ENCODE assay signal across 1 cellular context in genomic region chr17:74452027-74452840, GRCh38.
A peak's percentile ranks its signal among the peaks of the same experiment; 100 is the strongest.
TF ChIP-seq lines count a peak whose summit lies in the region.

No MANE protein-coding gene starts in this region.

TF ChIP-seq in HEK293, 187 proteins besides CTCF, POLR2A, EP300 and RAD21 (continued from another document and continues in another):
- TF ChIP-seq, protein P1, sequence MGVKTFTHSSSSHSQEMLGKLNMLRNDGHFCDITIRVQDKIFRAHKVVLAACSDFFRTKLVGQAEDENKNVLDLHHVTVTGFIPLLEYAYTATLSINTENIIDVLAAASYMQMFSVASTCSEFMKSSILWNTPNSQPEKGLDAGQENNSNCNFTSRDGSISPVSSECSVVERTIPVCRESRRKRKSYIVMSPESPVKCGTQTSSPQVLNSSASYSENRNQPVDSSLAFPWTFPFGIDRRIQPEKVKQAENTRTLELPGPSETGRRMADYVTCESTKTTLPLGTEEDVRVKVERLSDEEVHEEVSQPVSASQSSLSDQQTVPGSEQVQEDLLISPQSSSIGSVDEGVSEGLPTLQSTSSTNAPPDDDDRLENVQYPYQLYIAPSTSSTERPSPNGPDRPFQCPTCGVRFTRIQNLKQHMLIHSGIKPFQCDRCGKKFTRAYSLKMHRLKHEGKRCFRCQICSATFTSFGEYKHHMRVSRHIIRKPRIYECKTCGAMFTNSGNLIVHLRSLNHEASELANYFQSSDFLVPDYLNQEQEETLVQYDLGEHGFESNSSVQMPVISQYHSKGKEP (tag by site-specific recombination; IDR thresholded peaks at IDR 0.05) = no peak
- TF ChIP-seq ZNF558 (tag by site-specific recombination; IDR thresholded peaks at IDR 0.05) = no peak
- TF ChIP-seq ZNF311 (tag by site-specific recombination; IDR thresholded peaks at IDR 0.05; ENCODE audit: borderline replicate concordance) = no peak
- TF ChIP-seq ZNF501 (tag by site-specific recombination; IDR thresholded peaks at IDR 0.05) = no peak
- no peak for TF ChIP-seq TRIM28 (IDR thresholded peaks at IDR 0.05; ENCODE audit: borderline replicate concordance, low read length)
- no peak for TF ChIP-seq RBAK (tag by site-specific recombination; IDR thresholded peaks at IDR 0.05)
- TF ChIP-seq ZNF221 (tag by site-specific recombination; IDR thresholded peaks at IDR 0.05; ENCODE audit: borderline replicate concordance) = no peak
- TF ChIP-seq ZNF148 (tag by site-specific recombination; IDR thresholded peaks at IDR 0.05; ENCODE audit: borderline replicate concordance) = no peak
- TF ChIP-seq, protein P2, sequence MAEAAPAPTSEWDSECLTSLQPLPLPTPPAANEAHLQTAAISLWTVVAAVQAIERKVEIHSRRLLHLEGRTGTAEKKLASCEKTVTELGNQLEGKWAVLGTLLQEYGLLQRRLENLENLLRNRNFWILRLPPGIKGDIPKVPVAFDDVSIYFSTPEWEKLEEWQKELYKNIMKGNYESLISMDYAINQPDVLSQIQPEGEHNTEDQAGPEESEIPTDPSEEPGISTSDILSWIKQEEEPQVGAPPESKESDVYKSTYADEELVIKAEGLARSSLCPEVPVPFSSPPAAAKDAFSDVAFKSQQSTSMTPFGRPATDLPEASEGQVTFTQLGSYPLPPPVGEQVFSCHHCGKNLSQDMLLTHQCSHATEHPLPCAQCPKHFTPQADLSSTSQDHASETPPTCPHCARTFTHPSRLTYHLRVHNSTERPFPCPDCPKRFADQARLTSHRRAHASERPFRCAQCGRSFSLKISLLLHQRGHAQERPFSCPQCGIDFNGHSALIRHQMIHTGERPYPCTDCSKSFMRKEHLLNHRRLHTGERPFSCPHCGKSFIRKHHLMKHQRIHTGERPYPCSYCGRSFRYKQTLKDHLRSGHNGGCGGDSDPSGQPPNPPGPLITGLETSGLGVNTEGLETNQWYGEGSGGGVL (tag by site-specific recombination; IDR thresholded peaks at IDR 0.05) = no peak
- no peak for TF ChIP-seq ZNF645 (tag by site-specific recombination; IDR thresholded peaks at IDR 0.05)
- no peak for TF ChIP-seq HOXD13 (CRISPR knock-in tag; IDR thresholded peaks at IDR 0.05; ENCODE audit: borderline replicate concordance)
- no peak for TF ChIP-seq TCF7L2 (IDR thresholded peaks at IDR 0.05; ENCODE audit: borderline replicate concordance, low read depth, low read length)
- TF ChIP-seq, protein P3, sequence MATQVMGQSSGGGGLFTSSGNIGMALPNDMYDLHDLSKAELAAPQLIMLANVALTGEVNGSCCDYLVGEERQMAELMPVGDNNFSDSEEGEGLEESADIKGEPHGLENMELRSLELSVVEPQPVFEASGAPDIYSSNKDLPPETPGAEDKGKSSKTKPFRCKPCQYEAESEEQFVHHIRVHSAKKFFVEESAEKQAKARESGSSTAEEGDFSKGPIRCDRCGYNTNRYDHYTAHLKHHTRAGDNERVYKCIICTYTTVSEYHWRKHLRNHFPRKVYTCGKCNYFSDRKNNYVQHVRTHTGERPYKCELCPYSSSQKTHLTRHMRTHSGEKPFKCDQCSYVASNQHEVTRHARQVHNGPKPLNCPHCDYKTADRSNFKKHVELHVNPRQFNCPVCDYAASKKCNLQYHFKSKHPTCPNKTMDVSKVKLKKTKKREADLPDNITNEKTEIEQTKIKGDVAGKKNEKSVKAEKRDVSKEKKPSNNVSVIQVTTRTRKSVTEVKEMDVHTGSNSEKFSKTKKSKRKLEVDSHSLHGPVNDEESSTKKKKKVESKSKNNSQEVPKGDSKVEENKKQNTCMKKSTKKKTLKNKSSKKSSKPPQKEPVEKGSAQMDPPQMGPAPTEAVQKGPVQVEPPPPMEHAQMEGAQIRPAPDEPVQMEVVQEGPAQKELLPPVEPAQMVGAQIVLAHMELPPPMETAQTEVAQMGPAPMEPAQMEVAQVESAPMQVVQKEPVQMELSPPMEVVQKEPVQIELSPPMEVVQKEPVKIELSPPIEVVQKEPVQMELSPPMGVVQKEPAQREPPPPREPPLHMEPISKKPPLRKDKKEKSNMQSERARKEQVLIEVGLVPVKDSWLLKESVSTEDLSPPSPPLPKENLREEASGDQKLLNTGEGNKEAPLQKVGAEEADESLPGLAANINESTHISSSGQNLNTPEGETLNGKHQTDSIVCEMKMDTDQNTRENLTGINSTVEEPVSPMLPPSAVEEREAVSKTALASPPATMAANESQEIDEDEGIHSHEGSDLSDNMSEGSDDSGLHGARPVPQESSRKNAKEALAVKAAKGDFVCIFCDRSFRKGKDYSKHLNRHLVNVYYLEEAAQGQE (tag by site-specific recombination; IDR thresholded peaks at IDR 0.05) = no peak
- TF ChIP-seq ZNF354C (tag by site-specific recombination; IDR thresholded peaks at IDR 0.05; ENCODE audit: borderline replicate concordance, low read depth) = no peak
- no peak for TF ChIP-seq ZNF747 (tag by site-specific recombination; IDR thresholded peaks at IDR 0.05)
- no peak for TF ChIP-seq MYNN (tag by site-specific recombination; IDR thresholded peaks at IDR 0.05; ENCODE audit: borderline replicate concordance)
- TF ChIP-seq ZNF785 (tag by site-specific recombination; IDR thresholded peaks at IDR 0.05) = no peak
- TF ChIP-seq ZNF433 (tag by site-specific recombination; IDR thresholded peaks at IDR 0.05; ENCODE audit: low read depth) = no peak
- TF ChIP-seq GLI2 (tag by site-specific recombination; IDR thresholded peaks at IDR 0.05; ENCODE audit: borderline replicate concordance, low read depth) = no peak
- TF ChIP-seq ZNF518A (tag by site-specific recombination; conservative IDR thresholded peaks at IDR 0.05; ENCODE audit: low read depth) = no peak
- TF ChIP-seq ZNF37A (tag by site-specific recombination; IDR thresholded peaks at IDR 0.05) = no peak
- TF ChIP-seq ZNF837 (tag by site-specific recombination; IDR thresholded peaks at IDR 0.05) = no peak
- TF ChIP-seq ZNF146 (tag by site-specific recombination; IDR thresholded peaks at IDR 0.05) = no peak
- TF ChIP-seq, protein P4, sequence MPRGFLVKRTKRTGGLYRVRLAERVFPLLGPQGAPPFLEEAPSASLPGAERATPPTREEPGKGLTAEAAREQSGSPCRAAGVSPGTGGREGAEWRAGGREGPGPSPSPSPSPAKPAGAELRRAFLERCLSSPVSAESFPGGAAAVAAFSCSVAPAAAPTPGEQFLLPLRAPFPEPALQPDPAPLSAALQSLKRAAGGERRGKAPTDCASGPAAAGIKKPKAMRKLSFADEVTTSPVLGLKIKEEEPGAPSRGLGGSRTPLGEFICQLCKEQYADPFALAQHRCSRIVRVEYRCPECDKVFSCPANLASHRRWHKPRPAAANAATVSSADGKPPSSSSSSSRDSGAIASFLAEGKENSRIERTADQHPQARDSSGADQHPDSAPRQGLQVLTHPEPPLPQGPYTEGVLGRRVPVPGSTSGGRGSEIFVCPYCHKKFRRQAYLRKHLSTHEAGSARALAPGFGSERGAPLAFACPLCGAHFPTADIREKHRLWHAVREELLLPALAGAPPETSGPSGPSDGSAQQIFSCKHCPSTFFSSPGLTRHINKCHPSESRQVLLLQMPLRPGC (tag by site-specific recombination; IDR thresholded peaks at IDR 0.05) = no peak
- no peak for TF ChIP-seq GFI1B (tag by site-specific recombination; IDR thresholded peaks at IDR 0.05)
- peak; percentile 85 for TF ChIP-seq ZFP69B (tag by site-specific recombination; IDR thresholded peaks at IDR 0.05)
- TF ChIP-seq ZNF202 (tag by site-specific recombination; IDR thresholded peaks at IDR 0.05; ENCODE audit: borderline replicate concordance) = no peak
- TF ChIP-seq ZNF175 (tag by site-specific recombination; IDR thresholded peaks at IDR 0.05) = no peak
- TF ChIP-seq ZNF248 (tag by site-specific recombination; IDR thresholded peaks at IDR 0.05) = no peak
- no peak for TF ChIP-seq ZNF169 (tag by site-specific recombination; IDR thresholded peaks at IDR 0.05)
- no peak for TF ChIP-seq ZNF114 (tag by site-specific recombination; IDR thresholded peaks at IDR 0.05)
- TF ChIP-seq ZNF26 (tag by site-specific recombination; IDR thresholded peaks at IDR 0.05) = no peak
- TF ChIP-seq ZNF791 (tag by site-specific recombination; IDR thresholded peaks at IDR 0.05) = no peak
- no peak for TF ChIP-seq ZNF830 (tag by site-specific recombination; IDR thresholded peaks at IDR 0.05; ENCODE audit: low read depth)
- no peak for TF ChIP-seq ZNF23 (tag by site-specific recombination; IDR thresholded peaks at IDR 0.05; ENCODE audit: borderline replicate concordance)
- TF ChIP-seq IKZF3 (tag by site-specific recombination; IDR thresholded peaks at IDR 0.05) = no peak
- no peak for TF ChIP-seq ZNF302 (tag by site-specific recombination; IDR thresholded peaks at IDR 0.05; ENCODE audit: low read depth)
- 0 out of 2 replicates have a peak, but pooled peaks have one; percentile 18 for TF ChIP-seq ZNF394 (tag by site-specific recombination; IDR thresholded peaks at IDR 0.05; ENCODE audit: borderline replicate concordance)
- TF ChIP-seq ZNF621 (tag by site-specific recombination; IDR thresholded peaks at IDR 0.05) = no peak
- no peak for TF ChIP-seq GLI4 (tag by site-specific recombination; IDR thresholded peaks at IDR 0.05)
- no peak for TF ChIP-seq ZNF658 (tag by site-specific recombination; IDR thresholded peaks at IDR 0.05)
- TF ChIP-seq ZNF76 (tag by site-specific recombination; IDR thresholded peaks at IDR 0.05; ENCODE audit: borderline replicate concordance, low read depth) = no peak
- no peak for TF ChIP-seq KLF9 (tag by site-specific recombination; IDR thresholded peaks at IDR 0.05; ENCODE audit: low read depth)
- no peak for TF ChIP-seq BCL11A (tag by site-specific recombination; IDR thresholded peaks at IDR 0.05; ENCODE audit: low read depth)
- no peak for TF ChIP-seq OVOL3 (tag by site-specific recombination; IDR thresholded peaks at IDR 0.05)
- no peak for TF ChIP-seq ZNF112 (tag by site-specific recombination; IDR thresholded peaks at IDR 0.05)
- no peak for TF ChIP-seq ZNF544 (tag by site-specific recombination; IDR thresholded peaks at IDR 0.05)
